31 cellular contexts compared by ENCODE assay signal in genomic region chr13:110424596-110425443, GRCh38.
A peak's percentile ranks its signal among the peaks of the same experiment; 100 is the strongest.
DNase-seq lines count a peak whose midpoint lies in the region; ATAC-seq and TF ChIP-seq lines count a peak whose summit lies in the region.
"Had no signal": no experiment of that assay in that cellular context is flagged by ENCODE, and none has a peak within 500 bp of the region (broad histone marks: within the 10 kb centered on the region; RNA-seq: fewer than 3 reads in every experiment).

No MANE protein-coding gene starts in this region.

- H3K4me2 ChIP-seq in PC-3 (ENCODE audit: low read length), result no peak overlapping the region
- H3K4me2 ChIP-seq: PC-9 had no signal

- peaks cover 75% of the 10 kb centered on the region for H3K36me3 Mint-ChIP-seq in nephron progenitor cell (ENCODE audit: low read depth)
- H3K36me3 Mint-ChIP-seq: natural killer cell had no signal

- no TSS peak for BruUV-seq in PC-3 (replicated peaks; lab: Mats Ljungman, UMichigan)

- POLR2A ChIA-PET in PC-3 (lab: Charles Lee; ENCODE audit: unreplicated experiment), result no interaction called here

- H3K9ac ChIP-seq in PC-3 (ENCODE audit: low read length) (no peak overlapping the region), subcutaneous abdominal adipose tissue (ENCODE audit: low read length in 5 of 5) (no peak overlapping the region)

- CTCF ChIA-PET in PC-3 (lab: Charles Lee), result no interaction called here

- peak overlapping the region; percentile 13 for H3K27ac Mint-ChIP-seq in nephron progenitor cell
- H3K27ac Mint-ChIP-seq: activated CD4-positive, alpha-beta memory T cell treated with anti-CD3 and anti-CD28 coated beads, Interleukin-2, amount 10 ng/mL, durations not matched to agents 7 days and 5 days; activated naive CD8-positive, alpha-beta T cell treated with anti-CD3 and anti-CD28 coated beads, Interleukin-2, amount 50 U/mL, for 24 hours; dendritic cell treated with granulocyte-macrophage colony-stimulating factor and Interleukin-4, amounts not matched to agents 40 ng/mL and 50 ng/mL, for 4 days; natural killer cell had no signal

- H3K4me1 ChIP-seq in PC-3 (ENCODE audit: insufficient read depth, low read length) (no peaks in the 10 kb centered on the region), subcutaneous abdominal adipose tissue (ENCODE audit: control insufficient read depth in 5 of 5, insufficient read depth in 5 of 5, low read length in 5 of 5) (peaks cover 6 to 29% (median 20%) of the 10 kb centered on the region in 5 donors)
- H3K4me1 ChIP-seq: pancreas had no signal

- no peaks in the 10 kb centered on the region for H3K79me2 ChIP-seq in PC-3 (ENCODE audit: low read length)

- intact Hi-C loops in PC-3 (cut with micrococcal nuclease), result no loop called here

- no peak overlapping the region for H3K4me3 ChIP-seq in PC-3 (ENCODE audit: low read length)
- H3K4me3 ChIP-seq in subcutaneous abdominal adipose tissue (ENCODE audit: low read depth in 1 of 5, low read length in 5 of 5), result no peak overlapping the region
- H3K4me3 ChIP-seq: gastrocnemius medialis, lower lobe of right lung, pancreas, PC-9, spleen, thyroid gland had no signal

- no peak overlapping the region for H2AFZ ChIP-seq in PC-3 (ENCODE audit: low read length)
- H2AFZ ChIP-seq: PC-9 had no signal

- H3K27ac ChIP-seq in PC-3 (ENCODE audit: low read length) (peak overlapping the region; percentile 54), subcutaneous abdominal adipose tissue (ENCODE audit: low read depth, low read length) (peak overlapping the region; percentile 66)
- H3K27ac ChIP-seq: lower lobe of right lung, pancreas, PC-9, thyroid gland had no signal

- no peaks in the 10 kb centered on the region for H3K9me2 ChIP-seq in PC-3 (replicated peaks; ENCODE audit: low read length)

- H3K27me3 ChIP-seq in PC-3 (ENCODE audit: low read length), result no peaks in the 10 kb centered on the region
- no peaks in the 10 kb centered on the region for H3K27me3 ChIP-seq in subcutaneous abdominal adipose tissue (ENCODE audit: control insufficient read depth in 5 of 5, insufficient read depth in 4 of 5, low read length in 5 of 5)
- H3K27me3 ChIP-seq: gastrocnemius medialis, pancreas, thyroid gland had no signal

- no peaks in the 10 kb centered on the region for H3K9me3 Mint-ChIP-seq in nephron progenitor cell
- H3K9me3 Mint-ChIP-seq: activated CD4-positive, alpha-beta memory T cell treated with anti-CD3 and anti-CD28 coated beads, Interleukin-2, amount 10 ng/mL, durations not matched to agents 7 days and 5 days; activated naive CD8-positive, alpha-beta T cell treated with anti-CD3 and anti-CD28 coated beads, Interleukin-2, amount 50 U/mL, for 24 hours; dendritic cell treated with granulocyte-macrophage colony-stimulating factor and Interleukin-4, amounts not matched to agents 40 ng/mL and 50 ng/mL, for 4 days; natural killer cell had no signal

- H3F3A ChIP-seq in PC-3 (ENCODE audit: low read length, unreplicated experiment), result no peaks in the 10 kb centered on the region

- no peaks in the 10 kb centered on the region for H3K9me3 ChIP-seq in PC-3 (ENCODE audit: low read length)
- no peaks in the 10 kb centered on the region for H3K9me3 ChIP-seq in subcutaneous abdominal adipose tissue (ENCODE audit: control insufficient read depth in 5 of 5, low read length in 5 of 5)
- H3K9me3 ChIP-seq: gastrocnemius medialis, lower lobe of right lung, pancreas, spleen, thyroid gland had no signal

- no peak for TF ChIP-seq CTCF in PC-3 (conservative IDR thresholded peaks at IDR 0.05; ENCODE audit: low read depth, low read length)
- TF ChIP-seq CTCF in nephron progenitor cell (IDR thresholded peaks at IDR 0.05), result no peak

- no peaks in the 10 kb centered on the region for H4K20me1 ChIP-seq in PC-3 (ENCODE audit: low read length)

- no peaks in the 10 kb centered on the region for H3K27me3 Mint-ChIP-seq in nephron progenitor cell (ENCODE audit: low read depth, poor library complexity)

- peak; percentile 42 for ATAC-seq in PC-3
- ATAC-seq in HG03565 (IDR thresholded peaks at IDR 0.05; ENCODE audit: unreplicated experiment), result no peak
- no peak for ATAC-seq in GM18868 (IDR thresholded peaks at IDR 0.05; ENCODE audit: unreplicated experiment)
- ATAC-seq: activated naive CD8-positive, alpha-beta T cell treated with anti-CD3 and anti-CD28 coated beads, Interleukin-2, amount 50 U/mL, for 24 hours; gastrocnemius medialis; lower lobe of right lung; natural killer cell; stimulated activated naive CD8-positive, alpha-beta T cell treated with anti-CD3 and anti-CD28 coated beads, Interleukin-15, Interleukin-2, amounts not matched to agents 100 U/mL and 50 U/mL, for 24 hours had no signal

- DNase-seq in PC-3 (no peak), ecto neural progenitor cell (ENCODE audit: low spot score) (peak; percentile 15), nephron progenitor cell (no peak)
- DNase-seq in effector CD8-positive, alpha-beta T cell (lab: John Stamatoyannopoulos, UW), result no peak
- DNase-seq: activated CD4-positive, alpha-beta memory T cell treated with anti-CD3 and anti-CD28 coated beads, Interleukin-2, amount 10 ng/mL, durations not matched to agents 7 days and 5 days; activated CD4-positive, CD25-positive, alpha-beta regulatory T cell treated with anti-CD3 and anti-CD28 coated beads, Interleukin-2, amount 50 U/mL, for 72 hours; activated CD8-positive, alpha-beta memory T cell treated with anti-CD3 and anti-CD28 coated beads, Interleukin-2, amount 50 U/mL, for 4 hours; activated naive CD4-positive, alpha-beta T cell; activated naive CD8-positive, alpha-beta T cell treated with anti-CD3 and anti-CD28 coated beads, Interleukin-2, amount 50 U/mL, for 24 hours; C1 segment of cervical spinal cord; central memory CD4-positive, alpha-beta T cell; gastrocnemius medialis; hippocampal formation; lower lobe of right lung; natural killer cell; NCI-H1092; NCI-H1694 treated with DMSO at 0.1 percent for 48 hours; NCI-H2171 treated with DMSO at 0.1 percent for 48 hours; NCI-H524; NK-92 treated with Interleukin-12 subunit alpha and Interleukin-12 subunit beta, amount 100 ng/mL, for 24 hours; pancreas; retina; spleen; stimulated activated CD4-positive, alpha-beta T cell treated with anti-CD3 and anti-CD28 coated beads, Interleukin-2, amount 100 ng/mL, for 24 hours; stimulated activated naive CD8-positive, alpha-beta T cell treated with anti-CD3 and anti-CD28 coated beads, Interleukin-15, Interleukin-2, amounts not matched to agents 100 U/mL and 50 U/mL, for 24 hours; thyroid gland had no signal

- H3K4me3 Mint-ChIP-seq in nephron progenitor cell, result no peak overlapping the region
- H3K4me3 Mint-ChIP-seq: activated CD4-positive, alpha-beta memory T cell treated with anti-CD3 and anti-CD28 coated beads, Interleukin-2, amount 10 ng/mL, durations not matched to agents 7 days and 5 days; activated naive CD8-positive, alpha-beta T cell treated with anti-CD3 and anti-CD28 coated beads, Interleukin-2, amount 50 U/mL, for 24 hours; dendritic cell treated with granulocyte-macrophage colony-stimulating factor and Interleukin-4, amounts not matched to agents 40 ng/mL and 50 ng/mL, for 4 days; natural killer cell had no signal

- no peaks in the 10 kb centered on the region for H3K36me3 ChIP-seq in PC-3 (ENCODE audit: low read depth, low read length)
- peaks cover 20 to 61% (median 35%) of the 10 kb centered on the region in 5 donors for H3K36me3 ChIP-seq in subcutaneous abdominal adipose tissue (ENCODE audit: control insufficient read depth in 5 of 5, insufficient read depth in 5 of 5, low read length in 5 of 5)
- H3K36me3 ChIP-seq: gastrocnemius medialis, pancreas, thyroid gland had no signal

- H3K4me1 Mint-ChIP-seq in nephron progenitor cell, result peaks cover 43% of the 10 kb centered on the region
